In genomic region chr19:48502720-48503018, GRCh38 we compare ENCODE assay signal across 16 cellular contexts. TPM values are rescaled to one million over a fixed set of nuclear protein-coding genes. Genes with fewer than 3 reads are reported as not detected.
A peak's percentile ranks its signal among the peaks of the same experiment; 100 is the strongest.
DNase-seq lines count a peak whose midpoint lies in the region; ATAC-seq, FAIRE-seq and TF ChIP-seq lines count a peak whose summit lies in the region.
"Had no signal": no experiment of that assay in that cellular context is flagged by ENCODE, and none has a peak within 500 bp of the region (broad histone marks: within the 10 kb centered on the region; RNA-seq: fewer than 3 reads in every experiment).

No MANE protein-coding gene starts in this region.

- DNase-seq in A549 (ENCODE audit: low read depth in 1 of 2, low spot score in 1 of 2) (no peak), HAP-1 (ENCODE audit: low spot score in 2 of 2) (no peak), GM12878 (ENCODE audit: low read depth, low spot score) (no peak), memory B cell (ENCODE audit: low spot score in 2 of 2) (no peak), DMS53 treated with DMSO at 0.1 percent for 48 hours (lab: John Stamatoyannopoulos, UW; ENCODE audit: unreplicated experiment) (no peak), GM12891 (ENCODE audit: insufficient read length, low spot score) (no peak), mesenteric fat pad (ENCODE audit: low spot score) (no peak)
- DNase-seq: brain microvascular endothelial cell, GOT3, IMR-90, left ventricle myocardium inferior had no signal

- no peaks in the 10 kb centered on the region for H3K9me3 Mint-ChIP-seq in memory B cell

- TF ChIP-seq EP300 in A549 (IDR thresholded peaks at IDR 0.05) (no peak), GM12878 (IDR thresholded peaks at IDR 0.05; ENCODE audit: borderline replicate concordance in 1 of 2, control insufficient read depth in 1 of 2, low read depth in 2 of 2, low read length in 2 of 2) (no peak)

- H3K9ac ChIP-seq in GM12878 (ENCODE audit: control insufficient read depth, insufficient read depth, low read length): no peak overlapping the region

- no peaks in the 10 kb centered on the region for H3K79me2 ChIP-seq in GM12878 (ENCODE audit: control insufficient read depth, insufficient read depth, low read length)

- in situ Hi-C loops in HAP-1 (cut with MboI; ENCODE audit: low sequenced_read_pairs) (no loop called here), GM12878 (cut with MboI) (no loop called here)

- H3K27me3 Mint-ChIP-seq in memory B cell: peaks cover 12% of the 10 kb centered on the region

- H4K20me1 ChIP-seq in GM12878 (ENCODE audit: control insufficient read depth, insufficient read depth): no peaks in the 10 kb centered on the region

- H3K27me3 ChIP-seq in HAP-1 (ENCODE audit: low read depth) (no peaks in the 10 kb centered on the region), GM12878 (replicated peaks in 1 of 2; ENCODE audit: control insufficient read depth in 2 of 2, insufficient read depth in 2 of 2, low read length in 1 of 2) (no peaks in the 10 kb centered on the region)

- H3K27ac ChIP-seq in A549 (peak overlapping the region; percentile 63 to 85), GM12878 (ENCODE audit: control insufficient read depth, insufficient read depth) (no peak overlapping the region)
- H3K27ac ChIP-seq: brain microvascular endothelial cell, left ventricle myocardium inferior, tibial artery had no signal

- ATAC-seq in A549: no peak
- no peak for ATAC-seq in GM12878
- ATAC-seq in memory B cell (ENCODE audit: low read depth): no peak
- no peak for ATAC-seq in GM21717 (IDR thresholded peaks at IDR 0.05; ENCODE audit: unreplicated experiment)

- intact Hi-C loops in GM12878 (cut with micrococcal nuclease; ENCODE audit: unreplicated experiment): no loop called here

- CTCF ChIA-PET in A549 (lab: Yijun Ruan, JAX) (interaction anchor here (0.5 to 9.6 kb wide), 5 partner anchors 12 to 638 kb away, joined by 3 to 618 read pairs (median 52); no protein-coding TSS in a partner anchor), GM12878 (lab: Yijun Ruan, JAX) (interaction anchor here (0.8 to 1.0 kb wide), 2 partner anchors 82 to 112 kb away, joined by 6 to 7 read pairs; partner anchors contain the start of gene KDELR1)

- H3K4me2 ChIP-seq in A549 (peak overlapping the region; percentile 89), GM12878 (ENCODE audit: control insufficient read depth, insufficient read depth) (no peak overlapping the region)

- RAD21 ChIA-PET in GM12878 (lab: Charles Lee; ENCODE audit: unreplicated experiment): interaction anchor here (0.8 to 1.2 kb wide), 4 partner anchors 12 to 169 kb away, joined by 3 to 7 read pairs (median 3); no protein-coding TSS in a partner anchor

- H3K4me1 ChIP-seq in A549 (peaks cover 20% of the 10 kb centered on the region), HAP-1 (peaks cover 4% of the 10 kb centered on the region), GM12878 (ENCODE audit: control insufficient read depth, insufficient read depth, low read length) (peaks cover 4% of the 10 kb centered on the region; the same call in 1 of the 2 replicates)

- no peaks in the 10 kb centered on the region for H3K9me3 ChIP-seq in A549
- H3K9me3 ChIP-seq in HAP-1: no peaks in the 10 kb centered on the region
- H3K9me3 ChIP-seq in GM12878 (replicated peaks; ENCODE audit: control insufficient read depth, insufficient read depth, low read length): no peaks in the 10 kb centered on the region
- H3K9me3 ChIP-seq: left ventricle myocardium inferior, tibial artery had no signal

- H2AFZ ChIP-seq in GM12878 (ENCODE audit: control insufficient read depth, low read depth, low read length): peak overlapping the region; percentile 64; the same call in 1 of the 2 replicates

- H3K36me3 ChIP-seq in HAP-1 (replicated peaks) (no peaks in the 10 kb centered on the region), GM12878 (ENCODE audit: control insufficient read depth in 2 of 2, insufficient read depth in 2 of 2, low read length in 1 of 2) (no peaks in the 10 kb centered on the region)
- H3K36me3 ChIP-seq: brain microvascular endothelial cell, left ventricle myocardium inferior, tibial artery had no signal

- peak overlapping the region; percentile 74 for H3K4me3 Mint-ChIP-seq in memory B cell

- H3K4me1 Mint-ChIP-seq in memory B cell: peaks cover 23% of the 10 kb centered on the region

- FAIRE-seq in A549 (lab: Jason Lieb, UNC) (no peak), GM12878 (lab: Jason Lieb, UNC) (no peak), GM12891 (lab: Jason Lieb, UNC) (no peak)

- no peak for TF ChIP-seq CTCF in A549 (IDR thresholded peaks at IDR 0.05)
- no peak for TF ChIP-seq CTCF in GM12878 (IDR thresholded peaks at IDR 0.05 in 2 of 3, conservative IDR thresholded peaks at IDR 0.05 in 1 of 3; ENCODE audit: control insufficient read depth in 2 of 3, extremely low read depth in 1 of 3, insufficient read depth in 1 of 3, low read depth in 3 of 3, low read length in 3 of 3)

- H3K4me3 ChIP-seq in A549: peak overlapping the region; percentile 36
- peak overlapping the region; percentile 38 for H3K4me3 ChIP-seq in HAP-1
- no peak overlapping the region for H3K4me3 ChIP-seq in GM12878
- H3K4me3 ChIP-seq: left ventricle myocardium inferior, tibial artery had no signal

- 90% methylated on average over 8 of the region's 8 CpGs for WGBS in A549 (ENCODE audit: missing lambda C conversion rate)
- 85% methylated on average over 8 of the region's 8 CpGs for WGBS in GM12878 (ENCODE audit: insufficient coverage, insufficient replicate concordance, low lambda C conversion rate, missing lambda C conversion rate)

- BruUV-seq in GM12878 (replicated peaks; lab: Mats Ljungman, UMichigan): no TSS peak

- TF ChIP-seq RAD21 in A549 (conservative IDR thresholded peaks at IDR 0.05 in 1 of 2, IDR thresholded peaks at IDR 0.05 in 1 of 2): no peak
- TF ChIP-seq RAD21 in GM12878 (IDR thresholded peaks at IDR 0.05; ENCODE audit: insufficient read depth, low read depth, low read length): no peak

- SMC1A ChIA-PET in GM12878 (lab: Charles Lee; ENCODE audit: uncharacterized antibody, unreplicated experiment): interaction anchor here (0.8 to 0.9 kb wide), 3 partner anchors 9 to 82 kb away, joined by 3 read pairs; no protein-coding TSS in a partner anchor

- TF ChIP-seq POLR2A in A549 (IDR thresholded peaks at IDR 0.05; ENCODE audit: low read length) (0 out of 2 replicates have a peak, but pooled peaks have one; percentile 1), GM12878 (IDR thresholded peaks at IDR 0.05; ENCODE audit: low read depth, low read length) (no peak), GM12891 (IDR thresholded peaks at IDR 0.05; ENCODE audit: low read depth, low read length) (no peak)

- no peaks in the 10 kb centered on the region for H3K36me3 Mint-ChIP-seq in memory B cell

- H3K27ac Mint-ChIP-seq in memory B cell: no peak overlapping the region

- POLR2A ChIA-PET in A549 (lab: Yijun Ruan, JAX): interaction anchor here (0.6 to 1.2 kb wide), 6 partner anchors 9 to 117 kb away, joined by 3 to 11 read pairs (median 6); partner anchors contain the start of gene SPHK2
- POLR2A ChIA-PET in GM12878 (lab: Charles Lee): interaction anchor here (0.6 kb wide), 2 partner anchors 140 to 169 kb away, joined by 3 to 6 read pairs; no protein-coding TSS in a partner anchor

RNA-seq across cellular contexts. Expression of gene LMTK3, which starts 9.0 kb away (rescaled TPM):
- polyA plus RNA-seq in A549 (2011; rRNA removed) (0.62 and 0.95 TPM in 2 replicates), A549 (2017; fragmentation: RNase III; extraction: RNeasy Plus Mini Kit Qiagen cat#74134 plus additional on column Dnase treatment) (4.6 to 6.1 TPM (median 5.6 TPM) in 3 replicates), GM12878 (2011; rRNA removed) (0.05 TPM in 1 of 2 replicates, not detected in the other), GM12878 (2014; fragmentation: Illumina TruSeq; extraction: Trizol) (0.01 TPM in 1 of 2 replicates, not detected in the other), GM12878 (2014; fragmentation: Nextera tagmentation; extraction: Ambion mirVana) (not detected), GM12878 (2014; rRNA removed) (0.14 and 0.27 TPM in 2 replicates), GM12878 (2016; fragmentation: Nextera tagmentation; extraction: Ambion mirVana) (under 1 TPM in 1 of 2 experiments, not detected in 1; 0.03 TPM)
- polyA plus RNA-seq in A549 (2012; cell fraction: cytosol; rRNA removed): 2.6 and 3.8 TPM in 2 replicates
- polyA plus RNA-seq in A549 (2012; cell fraction: nucleus; rRNA removed): 9.6 and 11.7 TPM in 2 replicates
- polyA minus RNA-seq in A549 (2011; rRNA and poly(A)+ RNA removed): 0.45 and 0.54 TPM in 2 replicates
- 0.44 and 0.67 TPM in 2 replicates for total RNA-seq in GM12878 (2013; cell fraction: nucleolus; rRNA removed)
- total RNA-seq in GM12878 (2014; rRNA removed) (under 0.01 and 0.05 TPM in 2 replicates), GM12878 (2014; rRNA removed; fragmentation: Illumina TruSeq; extraction: Trizol) (0.04 TPM in 1 of 2 replicates, not detected in the other), GM12878 (2021) (0.28 and 0.51 TPM in 2 replicates), mesenteric fat pad (0.45 TPM)
- polyA plus RNA-seq in GM12878 (2011; ENCODE audit: low read depth): 0.07 TPM
- 0.09 and 0.17 TPM in 2 replicates for polyA plus RNA-seq in GM12878 (2011; cell fraction: cytosol; rRNA removed)
- polyA plus RNA-seq in GM12878 (2011; cell fraction: nucleus; rRNA removed): 0.16 and 0.37 TPM in 2 replicates
- 0.52 and 0.73 TPM in 2 replicates for polyA plus RNA-seq in GM12878 (2012)
- 0.10 TPM in 1 of 2 replicates, not detected in the other for polyA minus RNA-seq in GM12878 (2011; rRNA and poly(A)+ RNA removed)
- polyA minus RNA-seq in GM12878 (2011; cell fraction: cytosol; rRNA and poly(A)+ RNA removed): 0.21 TPM in 1 of 2 replicates, not detected in the other
- polyA minus RNA-seq in GM12878 (2011; cell fraction: nucleus; rRNA and poly(A)+ RNA removed): under 0.01 and 0.10 TPM in 2 replicates
- polyA plus RNA-seq in GM12891 (2012; ENCODE audit: low read depth, missing spikeins): 0.12 TPM
- total RNA-seq: glomerular endothelial cell had no signal

RNA-seq across cellular contexts. Expression of gene CYTH2, which starts 33.5 kb away (rescaled TPM):
- 33.4 and 36.9 TPM in 2 replicates for polyA plus RNA-seq in A549 (2011; rRNA removed)
- polyA plus RNA-seq in A549 (2012; cell fraction: cytosol; rRNA removed): 48.4 and 61.1 TPM in 2 replicates
- polyA plus RNA-seq in A549 (2012; cell fraction: nucleus; rRNA removed): 158 and 205 TPM in 2 replicates
- 42.3 to 55.4 TPM (median 50.5 TPM) in 3 replicates for polyA plus RNA-seq in A549 (2017; fragmentation: RNase III; extraction: RNeasy Plus Mini Kit Qiagen cat#74134 plus additional on column Dnase treatment)
- polyA minus RNA-seq in A549 (2011; rRNA and poly(A)+ RNA removed): 49.4 and 52.6 TPM in 2 replicates
- 43.7 and 54.0 TPM in 2 replicates for total RNA-seq in GM12878 (2013; cell fraction: nucleolus; rRNA removed)
- 18.5 and 24.6 TPM in 2 replicates for total RNA-seq in GM12878 (2014; rRNA removed)
- total RNA-seq in GM12878 (2014; rRNA removed; fragmentation: Illumina TruSeq; extraction: Trizol): 11.0 and 13.9 TPM in 2 replicates
- total RNA-seq in GM12878 (2021): 28.2 and 29.9 TPM in 2 replicates
- polyA plus RNA-seq in GM12878 (2011; ENCODE audit: low read depth): 13.5 TPM
- polyA plus RNA-seq in GM12878 (2011; rRNA removed): 16.0 and 26.4 TPM in 2 replicates
- 29.0 and 32.3 TPM in 2 replicates for polyA plus RNA-seq in GM12878 (2011; cell fraction: cytosol; rRNA removed)
- polyA plus RNA-seq in GM12878 (2011; cell fraction: nucleus; rRNA removed): 58.9 and 66.4 TPM in 2 replicates
- polyA plus RNA-seq in GM12878 (2012): 21.4 and 25.9 TPM in 2 replicates
- 8.6 and 18.8 TPM in 2 replicates for polyA plus RNA-seq in GM12878 (2014; fragmentation: Illumina TruSeq; extraction: Trizol)
- 1 to 10 TPM; 1.3 to 1.6 TPM for polyA plus RNA-seq in GM12878 (2014; fragmentation: Nextera tagmentation; extraction: Ambion mirVana)
- polyA plus RNA-seq in GM12878 (2014; rRNA removed): 26.6 and 28.7 TPM in 2 replicates
- polyA plus RNA-seq in GM12878 (2016; fragmentation: Nextera tagmentation; extraction: Ambion mirVana): 10 to 100 TPM; 25.6 to 31.9 TPM
- polyA minus RNA-seq in GM12878 (2011; rRNA and poly(A)+ RNA removed): 21.4 and 34.4 TPM in 2 replicates
- 7.7 and 7.9 TPM in 2 replicates for polyA minus RNA-seq in GM12878 (2011; cell fraction: cytosol; rRNA and poly(A)+ RNA removed)
- 17.8 and 26.8 TPM in 2 replicates for polyA minus RNA-seq in GM12878 (2011; cell fraction: nucleus; rRNA and poly(A)+ RNA removed)
- 21.6 TPM for polyA plus RNA-seq in GM12891 (2012; ENCODE audit: low read depth, missing spikeins)
- 34.9 TPM for total RNA-seq in mesenteric fat pad

RNA-seq across cellular contexts. Expression of gene KCNJ14, which starts 47.3 kb away (rescaled TPM):
- polyA plus RNA-seq in A549 (2011; rRNA removed) (1.9 and 2.2 TPM in 2 replicates), A549 (2017; fragmentation: RNase III; extraction: RNeasy Plus Mini Kit Qiagen cat#74134 plus additional on column Dnase treatment) (1.3 to 1.4 TPM (median 1.3 TPM) in 3 replicates), GM12878 (2011; rRNA removed) (0.16 and 0.24 TPM in 2 replicates), GM12878 (2014; fragmentation: Illumina TruSeq; extraction: Trizol) (0.48 and 0.59 TPM in 2 replicates), GM12878 (2014; fragmentation: Nextera tagmentation; extraction: Ambion mirVana) (under 1 TPM; 0.26 to 0.34 TPM), GM12878 (2014; rRNA removed) (0.72 and 0.93 TPM in 2 replicates), GM12878 (2016; fragmentation: Nextera tagmentation; extraction: Ambion mirVana) (under 1 TPM; 0.30 to 0.68 TPM)
- 1.5 and 1.9 TPM in 2 replicates for polyA plus RNA-seq in A549 (2012; cell fraction: cytosol; rRNA removed)
- polyA plus RNA-seq in A549 (2012; cell fraction: nucleus; rRNA removed): 12.5 and 14.5 TPM in 2 replicates
- polyA minus RNA-seq in A549 (2011; rRNA and poly(A)+ RNA removed): 1.9 and 2.4 TPM in 2 replicates
- 3.0 TPM in 2 replicates for total RNA-seq in GM12878 (2013; cell fraction: nucleolus; rRNA removed)
- total RNA-seq in GM12878 (2014; rRNA removed) (0.38 and 0.40 TPM in 2 replicates), GM12878 (2014; rRNA removed; fragmentation: Illumina TruSeq; extraction: Trizol) (0.41 and 0.45 TPM in 2 replicates), GM12878 (2021) (1.3 and 1.4 TPM in 2 replicates), mesenteric fat pad (1.0 TPM)
- 0.38 TPM for polyA plus RNA-seq in GM12878 (2011; ENCODE audit: low read depth)
- polyA plus RNA-seq in GM12878 (2011; cell fraction: cytosol; rRNA removed): 0.19 and 0.22 TPM in 2 replicates
- 1.2 TPM in 2 replicates for polyA plus RNA-seq in GM12878 (2011; cell fraction: nucleus; rRNA removed)
- 0.51 and 0.62 TPM in 2 replicates for polyA plus RNA-seq in GM12878 (2012)
- polyA minus RNA-seq in GM12878 (2011; rRNA and poly(A)+ RNA removed): 0.73 and 1.3 TPM in 2 replicates
- 0.21 and 0.27 TPM in 2 replicates for polyA minus RNA-seq in GM12878 (2011; cell fraction: cytosol; rRNA and poly(A)+ RNA removed)
- polyA minus RNA-seq in GM12878 (2011; cell fraction: nucleus; rRNA and poly(A)+ RNA removed): 0.60 and 1.5 TPM in 2 replicates
- polyA plus RNA-seq in GM12891 (2012; ENCODE audit: low read depth, missing spikeins): 0.41 TPM

RNA-seq across cellular contexts. Expression of gene SULT2B1, which starts 49.3 kb away (rescaled TPM):
- polyA plus RNA-seq in A549 (2011; rRNA removed) (22.2 and 22.4 TPM in 2 replicates), A549 (2017; fragmentation: RNase III; extraction: RNeasy Plus Mini Kit Qiagen cat#74134 plus additional on column Dnase treatment) (30.1 to 36.5 TPM (median 34.3 TPM) in 3 replicates), GM12878 (2011; rRNA removed) (not detected in 2 replicates), GM12878 (2014; fragmentation: Illumina TruSeq; extraction: Trizol) (not detected in 2 replicates), GM12878 (2014; fragmentation: Nextera tagmentation; extraction: Ambion mirVana) (not detected), GM12878 (2014; rRNA removed) (0.23 TPM in 1 of 2 replicates, not detected in the other), GM12878 (2016; fragmentation: Nextera tagmentation; extraction: Ambion mirVana) (under 1 TPM; 0.11 to 0.14 TPM)
- polyA plus RNA-seq in A549 (2012; cell fraction: cytosol; rRNA removed): 31.5 and 41.0 TPM in 2 replicates
- 23.6 and 29.0 TPM in 2 replicates for polyA plus RNA-seq in A549 (2012; cell fraction: nucleus; rRNA removed)
- 26.5 and 28.7 TPM in 2 replicates for polyA minus RNA-seq in A549 (2011; rRNA and poly(A)+ RNA removed)
- total RNA-seq in GM12878 (2013; cell fraction: nucleolus; rRNA removed): not detected in 2 replicates
- total RNA-seq in GM12878 (2014; rRNA removed) (not detected in 2 replicates), GM12878 (2014; rRNA removed; fragmentation: Illumina TruSeq; extraction: Trizol) (not detected in 2 replicates), GM12878 (2021) (0.16 TPM in 1 of 2 replicates, not detected in the other), mesenteric fat pad (0.48 TPM)
- not detected for polyA plus RNA-seq in GM12878 (2011; ENCODE audit: low read depth)
- not detected in 2 replicates for polyA plus RNA-seq in GM12878 (2011; cell fraction: cytosol; rRNA removed)
- polyA plus RNA-seq in GM12878 (2011; cell fraction: nucleus; rRNA removed): not detected in 2 replicates
- 0.11 and 0.22 TPM in 2 replicates for polyA plus RNA-seq in GM12878 (2012)
- polyA minus RNA-seq in GM12878 (2011; rRNA and poly(A)+ RNA removed): not detected in 2 replicates
- not detected in 2 replicates for polyA minus RNA-seq in GM12878 (2011; cell fraction: cytosol; rRNA and poly(A)+ RNA removed)
- polyA minus RNA-seq in GM12878 (2011; cell fraction: nucleus; rRNA and poly(A)+ RNA removed): not detected in 2 replicates
- polyA plus RNA-seq in GM12891 (2012; ENCODE audit: low read depth, missing spikeins): 0.22 TPM
- total RNA-seq: Daoy, glomerular endothelial cell, IMR-90, omental fat pad had no signal

RNA-seq across cellular contexts. Expression of gene GRWD1, which starts 56.9 kb away (rescaled TPM):
- 40.0 and 48.1 TPM in 2 replicates for polyA plus RNA-seq in A549 (2011; rRNA removed)
- 64.4 and 73.9 TPM in 2 replicates for polyA plus RNA-seq in A549 (2012; cell fraction: cytosol; rRNA removed)
- polyA plus RNA-seq in A549 (2012; cell fraction: nucleus; rRNA removed): 93.3 and 105 TPM in 2 replicates
- 82.1 to 87.0 TPM (median 84.2 TPM) in 3 replicates for polyA plus RNA-seq in A549 (2017; fragmentation: RNase III; extraction: RNeasy Plus Mini Kit Qiagen cat#74134 plus additional on column Dnase treatment)
- polyA minus RNA-seq in A549 (2011; rRNA and poly(A)+ RNA removed): 28.1 and 30.0 TPM in 2 replicates
- 22.0 and 26.3 TPM in 2 replicates for total RNA-seq in GM12878 (2013; cell fraction: nucleolus; rRNA removed)
- total RNA-seq in GM12878 (2014; rRNA removed): 26.5 and 30.6 TPM in 2 replicates
- 22.4 and 30.9 TPM in 2 replicates for total RNA-seq in GM12878 (2014; rRNA removed; fragmentation: Illumina TruSeq; extraction: Trizol)
- 75.8 and 79.0 TPM in 2 replicates for total RNA-seq in GM12878 (2021)
- 6.1 TPM for polyA plus RNA-seq in GM12878 (2011; ENCODE audit: low read depth)
- polyA plus RNA-seq in GM12878 (2011; rRNA removed): 17.4 and 26.4 TPM in 2 replicates
- 33.3 and 42.0 TPM in 2 replicates for polyA plus RNA-seq in GM12878 (2011; cell fraction: cytosol; rRNA removed)
- polyA plus RNA-seq in GM12878 (2011; cell fraction: nucleus; rRNA removed): 24.8 and 43.8 TPM in 2 replicates
- polyA plus RNA-seq in GM12878 (2012): 20.2 and 22.0 TPM in 2 replicates
- 9.2 and 14.0 TPM in 2 replicates for polyA plus RNA-seq in GM12878 (2014; fragmentation: Illumina TruSeq; extraction: Trizol)
- polyA plus RNA-seq in GM12878 (2014; fragmentation: Nextera tagmentation; extraction: Ambion mirVana): 1 to 10 TPM; 1.4 to 3.0 TPM
- 44.6 and 46.5 TPM in 2 replicates for polyA plus RNA-seq in GM12878 (2014; rRNA removed)
- 100 to 1,000 TPM; 103 TPM for polyA plus RNA-seq in GM12878 (2016; fragmentation: Nextera tagmentation; extraction: Ambion mirVana)
- 12.8 and 20.6 TPM in 2 replicates for polyA minus RNA-seq in GM12878 (2011; rRNA and poly(A)+ RNA removed)
- 14.4 and 21.1 TPM in 2 replicates for polyA minus RNA-seq in GM12878 (2011; cell fraction: cytosol; rRNA and poly(A)+ RNA removed)
- 9.4 and 20.5 TPM in 2 replicates for polyA minus RNA-seq in GM12878 (2011; cell fraction: nucleus; rRNA and poly(A)+ RNA removed)
- 20.6 TPM for polyA plus RNA-seq in GM12891 (2012; ENCODE audit: low read depth, missing spikeins)
- 39.0 TPM for total RNA-seq in mesenteric fat pad

Comparison
In these comparisons a context has a peak if more than half of its experiments do, and no peak if none do; other contexts are left out.
1. Of the 24 proteins assayed by ChIP-seq in both GM12878 and A549: peak only in GM12878: none; only in A549: POLR2A; in both: none; in neither: 23.